Comparison of ENCODE assay signal across 23 cellular contexts in genomic region chr4:11189756-11190155, GRCh38.
"Had no signal": no experiment of that assay in that cellular context is flagged by ENCODE, and none has a peak within 500 bp of the region (broad histone marks: within the 10 kb centered on the region; RNA-seq: fewer than 3 reads in every experiment).

No MANE protein-coding gene starts in this region.

- FAIRE-seq: bronchial epithelial cell had no signal

- H3K36me3 ChIP-seq: esophagus squamous epithelium, heart right ventricle, left lung, lower lobe of right lung, thoracic aorta, uterus had no signal

- H3K4me1 Mint-ChIP-seq: central memory CD8-positive, alpha-beta T cell had no signal

- H3K36me3 Mint-ChIP-seq: type B pancreatic cell had no signal

- H3K4me3 ChIP-seq: esophagus squamous epithelium, heart right ventricle, left lung, lower lobe of right lung, thoracic aorta, uterus had no signal

- H3K9me3 ChIP-seq: esophagus squamous epithelium, heart right ventricle, left lung, lower lobe of right lung, thoracic aorta, uterus had no signal

- H3K4me3 Mint-ChIP-seq: activated B cell treated with CpG ODN at 0.5 μM for 24 hours; activated naive CD4-positive, alpha-beta T cell treated with anti-CD3 and anti-CD28 coated beads for 36 hours; activated T-helper 1 cell treated with anti-CD3 and anti-CD28 coated beads, Interleukin-12 subunit alpha, Interleukin-12 subunit beta, Interleukin-2, Interleukin-4 antibody, amounts not matched to agents 30 ng/mL and 10 ng/mL and 1 ng/mL, durations not matched to agents 14 hours and 24 hours and 36 hours; central memory CD8-positive, alpha-beta T cell; dendritic cell treated with granulocyte-macrophage colony-stimulating factor and Interleukin-4, amounts not matched to agents 40 ng/mL and 50 ng/mL, for 4 days; endodermal cell; stimulated activated naive CD8-positive, alpha-beta T cell treated with anti-CD3 and anti-CD28 coated beads, Interleukin-15, Interleukin-2, amounts not matched to agents 100 ng/mL and 50 ng/mL, for 24 hours; T-helper 2 cell treated with Interferon-gamma antibody and Interleukin-4, amounts not matched to agents 5 μg/mL and 100 μg/mL, for 36 hours; type B pancreatic cell had no signal

- DNase-seq: activated B cell treated with CpG ODN at 0.5 μM for 24 hours; activated CD4-positive, alpha-beta T cell treated with anti-CD3 and anti-CD28 coated beads, Interleukin-2, amount 50 U/mL, for 4 hours; activated effector memory CD4-positive, alpha-beta T cell treated with anti-CD3 and anti-CD28 coated beads, Interleukin-2, amount 50 U/mL, for 16 hours; activated naive CD4-positive, alpha-beta T cell treated with anti-CD3 and anti-CD28 coated beads for 36 hours; endodermal cell; esophagus squamous epithelium; foreskin melanocyte; heart right ventricle; left lung; lower lobe of right lung; mesenchymal stem cell; right cardiac atrium; stimulated activated CD4-positive, alpha-beta T cell treated with anti-CD3 and anti-CD28 coated beads, Interleukin-2, amount 100 ng/mL, for 48 hours; T-helper 1 cell; uterus had no signal

- ATAC-seq: heart right ventricle, left lung, lower lobe of right lung had no signal

- H3K9me3 Mint-ChIP-seq: activated B cell treated with CpG ODN at 0.5 μM for 24 hours; activated naive CD4-positive, alpha-beta T cell treated with anti-CD3 and anti-CD28 coated beads for 36 hours; activated T-helper 1 cell treated with anti-CD3 and anti-CD28 coated beads, Interleukin-12 subunit alpha, Interleukin-12 subunit beta, Interleukin-2, Interleukin-4 antibody, amounts not matched to agents 30 ng/mL and 10 ng/mL and 1 ng/mL, durations not matched to agents 14 hours and 24 hours and 36 hours; central memory CD8-positive, alpha-beta T cell; dendritic cell treated with granulocyte-macrophage colony-stimulating factor and Interleukin-4, amounts not matched to agents 40 ng/mL and 50 ng/mL, for 4 days; endodermal cell; stimulated activated naive CD8-positive, alpha-beta T cell treated with anti-CD3 and anti-CD28 coated beads, Interleukin-15, Interleukin-2, amounts not matched to agents 100 ng/mL and 50 ng/mL, for 24 hours; T-helper 2 cell treated with Interferon-gamma antibody and Interleukin-4, amounts not matched to agents 5 μg/mL and 100 μg/mL, for 36 hours; type B pancreatic cell had no signal

- H3K27ac Mint-ChIP-seq: activated B cell treated with CpG ODN at 0.5 μM for 24 hours; activated naive CD4-positive, alpha-beta T cell treated with anti-CD3 and anti-CD28 coated beads for 36 hours; activated T-helper 1 cell treated with anti-CD3 and anti-CD28 coated beads, Interleukin-12 subunit alpha, Interleukin-12 subunit beta, Interleukin-2, Interleukin-4 antibody, amounts not matched to agents 30 ng/mL and 10 ng/mL and 1 ng/mL, durations not matched to agents 14 hours and 24 hours and 36 hours; dendritic cell treated with granulocyte-macrophage colony-stimulating factor and Interleukin-4, amounts not matched to agents 40 ng/mL and 50 ng/mL, for 4 days; endodermal cell; stimulated activated naive CD8-positive, alpha-beta T cell treated with anti-CD3 and anti-CD28 coated beads, Interleukin-15, Interleukin-2, amounts not matched to agents 100 ng/mL and 50 ng/mL, for 24 hours; T-helper 2 cell treated with Interferon-gamma antibody and Interleukin-4, amounts not matched to agents 5 μg/mL and 100 μg/mL, for 36 hours; type B pancreatic cell had no signal

- H3K27me3 Mint-ChIP-seq: central memory CD8-positive, alpha-beta T cell; dendritic cell treated with granulocyte-macrophage colony-stimulating factor and Interleukin-4, amounts not matched to agents 40 ng/mL and 50 ng/mL, for 4 days; stimulated activated naive CD8-positive, alpha-beta T cell treated with anti-CD3 and anti-CD28 coated beads, Interleukin-15, Interleukin-2, amounts not matched to agents 100 ng/mL and 50 ng/mL, for 24 hours; type B pancreatic cell had no signal

- H3K4me1 ChIP-seq: lower lobe of right lung, uterus had no signal

- H3K27ac ChIP-seq: esophagus squamous epithelium, heart right ventricle, left lung, lower lobe of right lung, thoracic aorta, uterus had no signal

- H3K27me3 ChIP-seq: esophagus squamous epithelium, left lung, uterus had no signal
